ENCODE assay signal across 11 cellular contexts in the genomic region with DNA sequence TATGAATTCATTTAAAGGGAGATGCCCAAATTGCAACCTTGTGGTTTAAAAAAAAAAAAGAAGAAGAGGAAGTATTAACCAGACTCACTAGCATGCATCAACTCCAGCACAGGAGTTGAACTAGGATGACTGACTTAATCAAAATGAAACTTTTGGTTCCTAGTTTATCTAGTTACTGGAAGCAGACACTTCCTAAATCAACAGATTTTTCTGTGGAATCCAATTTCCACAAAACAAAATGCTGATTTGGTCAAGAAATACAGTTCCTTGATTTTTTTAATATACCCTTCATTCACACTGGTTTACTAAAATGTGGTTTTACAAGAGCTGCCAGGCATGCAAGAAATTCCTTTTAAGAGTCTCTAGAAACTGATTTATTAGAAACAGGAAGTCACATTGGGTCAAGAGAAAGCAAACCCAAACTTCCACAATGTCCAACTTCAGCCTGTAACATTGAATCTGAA. TPM values are rescaled to one million over a fixed set of nuclear protein-coding genes. Genes with fewer than 3 reads are reported as not detected.
DNase-seq lines count a peak whose midpoint lies in the region; FAIRE-seq and TF ChIP-seq lines count a peak whose summit lies in the region.
"Had no signal": no experiment of that assay in that cellular context is flagged by ENCODE, and none has a peak within 500 bp of the region (broad histone marks: within the 10 kb centered on the region; RNA-seq: fewer than 3 reads in every experiment).

No MANE protein-coding gene starts in this region.

- H3K27me3 ChIP-seq in liver (ENCODE audit: control insufficient read depth in 4 of 4, insufficient read depth in 4 of 4, low read length in 3 of 4), result no peaks in the 10 kb centered on the region

- H3K9me3 Mint-ChIP-seq in HFFc6, result no peaks in the 10 kb centered on the region
- H3K9me3 Mint-ChIP-seq: activated CD4-positive, alpha-beta T cell treated with anti-CD3 and anti-CD28 coated beads, Interleukin-2, amount 10 ng/mL, durations not matched to agents 24 days and 14 days had no signal

- DNase-seq in GM03348 (ENCODE audit: low spot score) (peak; percentile 30), HFFc6 (peak; percentile 22), RCC 7860 (ENCODE audit: low spot score) (no peak), T1000 (lab: John Stamatoyannopoulos, UW) (no peak), mesenteric fat pad (ENCODE audit: low spot score) (no peak), Ammon's horn (ENCODE audit: low spot score) (no peak), NCI-H524 treated with DMSO at 0.1 percent for 48 hours (lab: John Stamatoyannopoulos, UW) (no peak)
- DNase-seq: activated CD4-positive, alpha-beta T cell treated with anti-CD3 and anti-CD28 coated beads, Interleukin-2, amount 10 ng/mL, durations not matched to agents 24 days and 14 days; GF-D8; stimulated activated CD4-positive, alpha-beta T cell treated with anti-CD3 and anti-CD28 coated beads, Interleukin-2, amount 100 ng/mL, for 48 hours had no signal

- H3K36me3 ChIP-seq in liver (ENCODE audit: control insufficient read depth in 4 of 4, insufficient read depth in 3 of 4, low read depth in 1 of 4, low read length in 3 of 4), result peaks cover 0 to 12% (median 4%) of the 10 kb centered on the region in 4 donors

- no peaks in the 10 kb centered on the region for H3K27me3 Mint-ChIP-seq in HFFc6 (ENCODE audit: insufficient read depth)
- H3K27me3 Mint-ChIP-seq: activated CD4-positive, alpha-beta T cell treated with anti-CD3 and anti-CD28 coated beads, Interleukin-2, amount 10 ng/mL, durations not matched to agents 24 days and 14 days had no signal

- peaks cover 65% of the 10 kb centered on the region for H3K4me1 Mint-ChIP-seq in HFFc6 (ENCODE audit: low read depth)

- H3K9me3 ChIP-seq in liver (ENCODE audit: control insufficient read depth in 4 of 4, low read length in 3 of 4), result no peaks in the 10 kb centered on the region

- peaks cover 3 to 20% (median 5%) of the 10 kb centered on the region in 4 donors for H3K4me1 ChIP-seq in liver (ENCODE audit: control insufficient read depth in 4 of 4, insufficient read depth in 4 of 4, low read length in 3 of 4)

- H3K27ac Mint-ChIP-seq in HFFc6, result peak overlapping the region; percentile 58
- H3K27ac Mint-ChIP-seq: activated CD4-positive, alpha-beta T cell treated with anti-CD3 and anti-CD28 coated beads, Interleukin-2, amount 10 ng/mL, durations not matched to agents 24 days and 14 days had no signal

- no peak for TF ChIP-seq RAD21 in liver (IDR thresholded peaks at IDR 0.05)

- TF ChIP-seq CTCF in HFFc6 (IDR thresholded peaks at IDR 0.05) (no peak), liver (IDR thresholded peaks at IDR 0.05; ENCODE audit: low read depth, low read length, missing input control) (no peak)

- no peak overlapping the region for H3K27ac ChIP-seq in liver (ENCODE audit: low read depth in 1 of 2, low read length in 2 of 2)

- no peaks in the 10 kb centered on the region for H3K36me3 Mint-ChIP-seq in HFFc6 (ENCODE audit: low read depth)

- H3K4me3 ChIP-seq in liver (ENCODE audit: low read depth in 1 of 3, low read length in 3 of 3), result no peak overlapping the region

- no peak overlapping the region for H3K4me3 Mint-ChIP-seq in HFFc6
- H3K4me3 Mint-ChIP-seq: activated CD4-positive, alpha-beta T cell treated with anti-CD3 and anti-CD28 coated beads, Interleukin-2, amount 10 ng/mL, durations not matched to agents 24 days and 14 days had no signal

- no peak overlapping the region for H3K9ac ChIP-seq in liver (ENCODE audit: low read depth in 1 of 2, low read length in 2 of 2)

- FAIRE-seq in RCC 7860 (lab: Jason Lieb, UNC), result peak; percentile 71

TF ChIP-seq in liver, 16 proteins besides CTCF, POLR2A, EP300 and RAD21:
- no peak for TF ChIP-seq TAF1 (conservative IDR thresholded peaks at IDR 0.05)
- TF ChIP-seq EGR1 (IDR thresholded peaks at IDR 0.05; ENCODE audit: low read depth in 2 of 2), result no peak
- TF ChIP-seq HNF4G (IDR thresholded peaks at IDR 0.05), result no peak
- TF ChIP-seq JUND (IDR thresholded peaks at IDR 0.05), result peak in 1 of 2 donors; percentile 11
- no peak for TF ChIP-seq FOXA2 (IDR thresholded peaks at IDR 0.05)
- TF ChIP-seq NR2F2 (IDR thresholded peaks at IDR 0.05), result no peak
- TF ChIP-seq, protein P1, sequence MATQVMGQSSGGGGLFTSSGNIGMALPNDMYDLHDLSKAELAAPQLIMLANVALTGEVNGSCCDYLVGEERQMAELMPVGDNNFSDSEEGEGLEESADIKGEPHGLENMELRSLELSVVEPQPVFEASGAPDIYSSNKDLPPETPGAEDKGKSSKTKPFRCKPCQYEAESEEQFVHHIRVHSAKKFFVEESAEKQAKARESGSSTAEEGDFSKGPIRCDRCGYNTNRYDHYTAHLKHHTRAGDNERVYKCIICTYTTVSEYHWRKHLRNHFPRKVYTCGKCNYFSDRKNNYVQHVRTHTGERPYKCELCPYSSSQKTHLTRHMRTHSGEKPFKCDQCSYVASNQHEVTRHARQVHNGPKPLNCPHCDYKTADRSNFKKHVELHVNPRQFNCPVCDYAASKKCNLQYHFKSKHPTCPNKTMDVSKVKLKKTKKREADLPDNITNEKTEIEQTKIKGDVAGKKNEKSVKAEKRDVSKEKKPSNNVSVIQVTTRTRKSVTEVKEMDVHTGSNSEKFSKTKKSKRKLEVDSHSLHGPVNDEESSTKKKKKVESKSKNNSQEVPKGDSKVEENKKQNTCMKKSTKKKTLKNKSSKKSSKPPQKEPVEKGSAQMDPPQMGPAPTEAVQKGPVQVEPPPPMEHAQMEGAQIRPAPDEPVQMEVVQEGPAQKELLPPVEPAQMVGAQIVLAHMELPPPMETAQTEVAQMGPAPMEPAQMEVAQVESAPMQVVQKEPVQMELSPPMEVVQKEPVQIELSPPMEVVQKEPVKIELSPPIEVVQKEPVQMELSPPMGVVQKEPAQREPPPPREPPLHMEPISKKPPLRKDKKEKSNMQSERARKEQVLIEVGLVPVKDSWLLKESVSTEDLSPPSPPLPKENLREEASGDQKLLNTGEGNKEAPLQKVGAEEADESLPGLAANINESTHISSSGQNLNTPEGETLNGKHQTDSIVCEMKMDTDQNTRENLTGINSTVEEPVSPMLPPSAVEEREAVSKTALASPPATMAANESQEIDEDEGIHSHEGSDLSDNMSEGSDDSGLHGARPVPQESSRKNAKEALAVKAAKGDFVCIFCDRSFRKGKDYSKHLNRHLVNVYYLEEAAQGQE (IDR thresholded peaks at IDR 0.05), result no peak
- TF ChIP-seq GABPA (IDR thresholded peaks at IDR 0.05 in 1 of 2, conservative IDR thresholded peaks at IDR 0.05 in 1 of 2), result no peak
- TF ChIP-seq, protein P2, sequence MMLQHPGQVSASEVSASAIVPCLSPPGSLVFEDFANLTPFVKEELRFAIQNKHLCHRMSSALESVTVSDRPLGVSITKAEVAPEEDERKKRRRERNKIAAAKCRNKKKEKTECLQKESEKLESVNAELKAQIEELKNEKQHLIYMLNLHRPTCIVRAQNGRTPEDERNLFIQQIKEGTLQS (IDR thresholded peaks at IDR 0.05), result no peak
- TF ChIP-seq, protein P3, sequence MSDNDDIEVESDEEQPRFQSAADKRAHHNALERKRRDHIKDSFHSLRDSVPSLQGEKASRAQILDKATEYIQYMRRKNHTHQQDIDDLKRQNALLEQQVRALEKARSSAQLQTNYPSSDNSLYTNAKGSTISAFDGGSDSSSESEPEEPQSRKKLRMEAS (IDR thresholded peaks at IDR 0.05), result peak; percentile 25

RNA-seq across cellular contexts. Expression of a gene that starts 41.6 kb away (rescaled TPM):
- total RNA-seq in HFFc6 (2021; fragmentation: NEBNext Ultra II Directional; extraction: Animal tissue kit (Norgen Biotek cat#: 25700)), result 1 to 10 TPM; 6.9 to 8.4 (median 7.6) TPM
- total RNA-seq in liver, result 10 to 100 TPM; 51.6 to 93.3 TPM
- polyA plus RNA-seq in liver, result 10 to 100 TPM; 11.7 to 19.2 TPM
- total RNA-seq in mesenteric fat pad, result 71.3 TPM

Comparison
In these comparisons a context has a peak if more than half of its experiments do, and no peak if none do; other contexts are left out.
1. DNase-seq: peak in GM03348 (single experiment) and HFFc6 (single experiment); none in RCC 7860 (single experiment), T1000 (single experiment), mesenteric fat pad (single experiment), Ammon's horn (single experiment) and NCI-H524 treated with DMSO at 0.1 percent for 48 hours (single experiment).